ENCODE assay signal across 24 cellular contexts in genomic region chrX:78545233-78545632, GRCh38.
"Had no signal": no experiment of that assay in that cellular context is flagged by ENCODE, and none has a peak within 500 bp of the region (broad histone marks: within the 10 kb centered on the region; RNA-seq: fewer than 3 reads in every experiment).

No MANE protein-coding gene starts in this region.

- H3K4me3 ChIP-seq: SJCRH30 had no signal

- H3K4me1 ChIP-seq: SJCRH30 had no signal

- H3K36me3 ChIP-seq: SJCRH30 had no signal

- DNase-seq: IMR-90, Karpas-422, KG1, MV-4-11, NCI-H1048, NCI-H1105, NCI-H1417, NCI-H1436 treated with DMSO at 0.1 percent for 48 hours, NCI-H1694, NCI-H187 treated with DMSO at 0.1 percent for 48 hours, NCI-H2029 treated with DMSO at 0.1 percent for 48 hours, NCI-H2171 treated with DMSO at 0.1 percent for 48 hours, NCI-H345, NCI-H446 treated with DMSO at 0.1 percent for 48 hours, NCI-H510A treated with DMSO at 0.1 percent for 48 hours, NCI-H526, NCI-H82, SHP77 treated with DMSO at 0.1 percent for 48 hours, SJCRH30, T-helper 1 cell had no signal

- H3K27ac ChIP-seq: HL-60, SJCRH30 had no signal

- ATAC-seq: Panc1, Right ventricle myocardium inferior, SK-N-SH treated with all-trans-retinoic acid at 6 μM for 48 hours had no signal

- H3K9me3 ChIP-seq: SJCRH30 had no signal

- H3K27me3 ChIP-seq: SJCRH30 had no signal
